ENCODE assay signal across 11 cellular contexts in genomic region chr5:121503111-121503840, GRCh38.
DNase-seq lines count a peak whose midpoint lies in the region; ATAC-seq and TF ChIP-seq lines count a peak whose summit lies in the region.
"Had no signal": no experiment of that assay in that cellular context is flagged by ENCODE, and none has a peak within 500 bp of the region (broad histone marks: within the 10 kb centered on the region; RNA-seq: fewer than 3 reads in every experiment).

No MANE protein-coding gene starts in this region.

- peak; percentile 50 to 70 for ATAC-seq in lower lobe of right lung
- no peak for ATAC-seq in activated CD8-positive, alpha-beta T cell treated with anti-CD3 and anti-CD28 coated beads, Interleukin-2, amount 10 ng/mL, durations not matched to agents 7 days and 5 days
- no peak for ATAC-seq in T-helper 17 cell
- ATAC-seq: activated CD8-positive, alpha-beta T cell treated with anti-CD3 and anti-CD28 coated beads for 36 hours had no signal

- no peak overlapping the region for H3K27ac ChIP-seq in lower lobe of right lung

- no peak overlapping the region for H3K27ac Mint-ChIP-seq in activated CD8-positive, alpha-beta T cell treated with anti-CD3 and anti-CD28 coated beads, Interleukin-2, amount 10 ng/mL, durations not matched to agents 7 days and 5 days
- H3K27ac Mint-ChIP-seq in T-helper 17 cell, result no peak overlapping the region
- H3K27ac Mint-ChIP-seq: activated CD8-positive, alpha-beta T cell treated with anti-CD3 and anti-CD28 coated beads for 36 hours had no signal

- no peak overlapping the region for H3K4me3 Mint-ChIP-seq in activated CD8-positive, alpha-beta T cell treated with anti-CD3 and anti-CD28 coated beads, Interleukin-2, amount 10 ng/mL, durations not matched to agents 7 days and 5 days
- no peak overlapping the region for H3K4me3 Mint-ChIP-seq in T-helper 17 cell
- H3K4me3 Mint-ChIP-seq: activated CD8-positive, alpha-beta T cell treated with anti-CD3 and anti-CD28 coated beads for 36 hours had no signal

- H3K4me3 ChIP-seq in lower lobe of right lung, result no peak overlapping the region

- intact Hi-C loops in lower lobe of right lung (cut with DNase I), result no loop called here

- POLR2A ChIA-PET in activated CD8-positive, alpha-beta T cell treated with anti-CD3 and anti-CD28 coated beads, Interleukin-2, amount 10 ng/mL, durations not matched to agents 7 days and 5 days (lab: Charles Lee), result no interaction called here

- DNase-seq in D341Med (ENCODE audit: low spot score) (peak; percentile 8), NCI-H1105 treated with DMSO at 0.1 percent for 48 hours (lab: John Stamatoyannopoulos, UW) (peak; percentile 21), dermis blood vessel endothelial cell (peak; percentile 38), lower lobe of right lung (peak; percentile 46), NCI-H2171 treated with DMSO at 0.1 percent for 48 hours (lab: John Stamatoyannopoulos, UW) (no peak), NCI-H1436 (lab: John Stamatoyannopoulos, UW) (no peak), T-helper 17 cell (no peak)
- DNase-seq in activated CD8-positive, alpha-beta T cell treated with anti-CD3 and anti-CD28 coated beads, Interleukin-2, amount 10 ng/mL, durations not matched to agents 7 days and 5 days, result no peak
- DNase-seq: activated CD8-positive, alpha-beta T cell treated with anti-CD3 and anti-CD28 coated beads for 36 hours; mammary epithelial cell; NCI-H226 had no signal

- H3K4me1 Mint-ChIP-seq in activated CD8-positive, alpha-beta T cell treated with anti-CD3 and anti-CD28 coated beads, Interleukin-2, amount 10 ng/mL, durations not matched to agents 7 days and 5 days (ENCODE audit: low read depth), result no peaks in the 10 kb centered on the region
- no peaks in the 10 kb centered on the region for H3K4me1 Mint-ChIP-seq in T-helper 17 cell

- no peak for TF ChIP-seq CTCF in lower lobe of right lung (IDR thresholded peaks at IDR 0.05)

- H3K27me3 ChIP-seq in lower lobe of right lung (ENCODE audit: low read depth), result no peaks in the 10 kb centered on the region

- no peaks in the 10 kb centered on the region for H3K4me1 ChIP-seq in lower lobe of right lung

- H3K36me3 ChIP-seq in lower lobe of right lung, result no peaks in the 10 kb centered on the region

- no peaks in the 10 kb centered on the region for H3K27me3 Mint-ChIP-seq in activated CD8-positive, alpha-beta T cell treated with anti-CD3 and anti-CD28 coated beads, Interleukin-2, amount 10 ng/mL, durations not matched to agents 7 days and 5 days (ENCODE audit: low read depth)
- H3K27me3 Mint-ChIP-seq in T-helper 17 cell, result no peaks in the 10 kb centered on the region
- H3K27me3 Mint-ChIP-seq: activated CD8-positive, alpha-beta T cell treated with anti-CD3 and anti-CD28 coated beads for 36 hours had no signal

- H3K9me3 Mint-ChIP-seq in activated CD8-positive, alpha-beta T cell treated with anti-CD3 and anti-CD28 coated beads, Interleukin-2, amount 10 ng/mL, durations not matched to agents 7 days and 5 days (ENCODE audit: insufficient read depth), result no peaks in the 10 kb centered on the region
- H3K9me3 Mint-ChIP-seq: activated CD8-positive, alpha-beta T cell treated with anti-CD3 and anti-CD28 coated beads for 36 hours had no signal

- CTCF ChIA-PET in activated CD8-positive, alpha-beta T cell treated with anti-CD3 and anti-CD28 coated beads, Interleukin-2, amount 10 ng/mL, durations not matched to agents 7 days and 5 days (lab: Charles Lee), result no interaction called here

- H3K9me3 ChIP-seq in lower lobe of right lung, result no peaks in the 10 kb centered on the region
- no peaks in the 10 kb centered on the region for H3K9me3 ChIP-seq in T-helper 17 cell (ENCODE audit: control insufficient read depth, low read length, poor library complexity, severe bottlenecking)

- no peaks in the 10 kb centered on the region for H3K36me3 Mint-ChIP-seq in activated CD8-positive, alpha-beta T cell treated with anti-CD3 and anti-CD28 coated beads, Interleukin-2, amount 10 ng/mL, durations not matched to agents 7 days and 5 days (ENCODE audit: low read depth)
- no peaks in the 10 kb centered on the region for H3K36me3 Mint-ChIP-seq in T-helper 17 cell (ENCODE audit: low read depth)

Comparison
In these comparisons a context has a peak if more than half of its experiments do, and no peak if none do; other contexts are left out.
1. DNase-seq: peak in D341Med (single experiment), NCI-H1105 treated with DMSO at 0.1 percent for 48 hours (single experiment), dermis blood vessel endothelial cell (single experiment) and lower lobe of right lung (single experiment); none in NCI-H2171 treated with DMSO at 0.1 percent for 48 hours (single experiment), NCI-H1436 (single experiment), activated CD8-positive, alpha-beta T cell treated with anti-CD3 and anti-CD28 coated beads, Interleukin-2, amount 10 ng/mL, durations not matched to agents 7 days and 5 days (single experiment) and T-helper 17 cell (0 of 3).
2. ATAC-seq: peak in lower lobe of right lung (2 of 2); none in activated CD8-positive, alpha-beta T cell treated with anti-CD3 and anti-CD28 coated beads, Interleukin-2, amount 10 ng/mL, durations not matched to agents 7 days and 5 days (single experiment) and T-helper 17 cell (single experiment).